In genomic region chr2:177147834-177148233, GRCh38 we compare ENCODE assay signal across 10 cellular contexts.
DNase-seq lines count a peak whose midpoint lies in the region; ATAC-seq and TF ChIP-seq lines count a peak whose summit lies in the region.
"Had no signal": no experiment of that assay in that cellular context is flagged by ENCODE, and none has a peak within 500 bp of the region (broad histone marks: within the 10 kb centered on the region; RNA-seq: fewer than 3 reads in every experiment).

No MANE protein-coding gene starts in this region.

- peaks cover 8% of the 10 kb centered on the region for H3K4me1 Mint-ChIP-seq in central memory CD8-positive, alpha-beta T cell

- no peaks in the 10 kb centered on the region for H3K9me3 Mint-ChIP-seq in central memory CD8-positive, alpha-beta T cell

- no peaks in the 10 kb centered on the region for H4K20me1 ChIP-seq in osteoblast (ENCODE audit: insufficient read depth, low read length)

- in situ Hi-C loops in GM13977 (cut with MboI; ENCODE audit: low pct_unique_long_range_greater_than_20kb, low sequenced_read_pairs, unreplicated experiment), result loop anchor here (10.0 to 25.0 kb wide), 2 partner anchors 336 to 493 kb away; no protein-coding TSS in a partner anchor

- peaks cover 30% of the 10 kb centered on the region for H3K27me3 ChIP-seq in osteoblast (ENCODE audit: insufficient read depth, low read length)

- H3K27ac Mint-ChIP-seq in central memory CD8-positive, alpha-beta T cell (ENCODE audit: low read depth), result no peak overlapping the region

- no peak overlapping the region for H3K4me3 ChIP-seq in osteoblast (ENCODE audit: insufficient read depth, low read length)

- H3K36me3 ChIP-seq in osteoblast (ENCODE audit: insufficient read depth, low read length), result no peaks in the 10 kb centered on the region

- peaks cover 4% of the 10 kb centered on the region for H3K36me3 Mint-ChIP-seq in central memory CD8-positive, alpha-beta T cell (ENCODE audit: insufficient read depth)

- H3K4me2 ChIP-seq in osteoblast (ENCODE audit: insufficient read depth, low read length), result peak overlapping the region; percentile 96

- no peak overlapping the region for H2AFZ ChIP-seq in osteoblast (ENCODE audit: low read length)

- no peak overlapping the region for H3K27ac ChIP-seq in osteoblast (ENCODE audit: low read depth, low read length)
- H3K27ac ChIP-seq: 22Rv1, epithelial cell of prostate had no signal

- H3K9me3 ChIP-seq in osteoblast (ENCODE audit: low read depth, low read length), result no peaks in the 10 kb centered on the region

- H3K27me3 Mint-ChIP-seq in central memory CD8-positive, alpha-beta T cell, result peaks cover 28% of the 10 kb centered on the region

- no peaks in the 10 kb centered on the region for H3K79me2 ChIP-seq in osteoblast (ENCODE audit: insufficient read depth, low read length)

- H3K4me1 ChIP-seq in osteoblast (ENCODE audit: insufficient read depth, low read length), result peaks cover 6% of the 10 kb centered on the region

- peak overlapping the region; percentile 77 for H3K4me3 Mint-ChIP-seq in central memory CD8-positive, alpha-beta T cell

- TF ChIP-seq CTCF in osteoblast (IDR thresholded peaks at IDR 0.05; ENCODE audit: extremely low read depth, low read depth, low read length), result no peak
- no peak for TF ChIP-seq CTCF in GM13977 (IDR thresholded peaks at IDR 0.05; ENCODE audit: extremely low read depth, insufficient read depth, missing control alignments)

- DNase-seq in NCI-H524 (lab: John Stamatoyannopoulos, UW) (peak; percentile 20 to 63), NCI-H524 treated with DMSO at 0.1 percent for 48 hours (lab: John Stamatoyannopoulos, UW) (no peak), NAMALWA (ENCODE audit: low spot score) (peak; percentile 27), osteoblast (ENCODE audit: insufficient read length, low spot score, missing footprints) (no peak), GM13977 (ENCODE audit: low spot score) (no peak), DMS153 treated with DMSO at 0.1 percent for 48 hours (lab: John Stamatoyannopoulos, UW; ENCODE audit: unreplicated experiment) (no peak), DMS 273 (lab: John Stamatoyannopoulos, UW; ENCODE audit: unreplicated experiment) (no peak)
- no peak for DNase-seq in central memory CD8-positive, alpha-beta T cell (ENCODE audit: low spot score in 2 of 2)

- ATAC-seq in central memory CD8-positive, alpha-beta T cell (replicated peaks; ENCODE audit: extremely low read depth, poor library complexity, severe bottlenecking), result no peak

Comparison
In these comparisons a context has a peak if more than half of its experiments do, and no peak if none do; other contexts are left out.
1. DNase-seq: peak in NCI-H524 (2 of 2) and NAMALWA (single experiment); none in NCI-H524 treated with DMSO at 0.1 percent for 48 hours (single experiment), central memory CD8-positive, alpha-beta T cell (0 of 2), osteoblast (single experiment), GM13977 (single experiment), DMS153 treated with DMSO at 0.1 percent for 48 hours (single experiment) and DMS 273 (single experiment).